Comparison of ENCODE assay signal across 24 cellular contexts in genomic region chr15:22819651-22820050, GRCh38.
"Had no signal": no experiment of that assay in that cellular context is flagged by ENCODE, and none has a peak within 500 bp of the region (broad histone marks: within the 10 kb centered on the region; RNA-seq: fewer than 3 reads in every experiment).

No MANE protein-coding gene starts in this region.

- FAIRE-seq: colon, endothelial cell of umbilical vein, frontal cortex, kidney had no signal

- DNase-seq: dermis blood vessel endothelial cell; dorsolateral prefrontal cortex; effector CD4-positive, alpha-beta T cell; effector memory CD4-positive, alpha-beta T cell; foreskin keratinocyte; heart left ventricle; hypothalamus; immature natural killer cell; islet precursor cell; kidney; kidney glomerular epithelial cell; left lung; left ventricle myocardium superior; lower lobe of right lung; mesenchymal stem cell; mucosa of descending colon; naive B cell had no signal

- H3K27ac ChIP-seq: coronary artery, dorsolateral prefrontal cortex, esophagus muscularis mucosa, foreskin keratinocyte, gastroesophageal sphincter, heart left ventricle, hepatocyte, left lung, lower lobe of right lung had no signal

- H2AFZ ChIP-seq: hepatocyte had no signal

- H3K27me3 ChIP-seq: dorsolateral prefrontal cortex, esophagus muscularis mucosa, foreskin keratinocyte, gastroesophageal sphincter, heart left ventricle, hepatocyte, left lung had no signal

- H3K9me3 ChIP-seq: esophagus muscularis mucosa, gastroesophageal sphincter, heart left ventricle, left lung, lower lobe of right lung, mucosa of descending colon had no signal

- ATAC-seq: foreskin keratinocyte, gastroesophageal sphincter, heart left ventricle, left lung, left ventricle myocardium superior, lower lobe of right lung, mucosa of descending colon had no signal

- H3K4me2 ChIP-seq: hepatocyte had no signal

- H3K79me2 ChIP-seq: hepatocyte had no signal

- H3K4me3 ChIP-seq: coronary artery, dorsolateral prefrontal cortex, esophagus muscularis mucosa, gastroesophageal sphincter, heart left ventricle, hepatocyte, left lung, lower lobe of right lung, mucosa of descending colon had no signal

- H3K4me1 ChIP-seq: esophagus muscularis mucosa, foreskin keratinocyte, gastroesophageal sphincter, heart left ventricle, left lung, lower lobe of right lung had no signal
